9 cellular contexts compared by ENCODE assay signal in the genomic region with DNA sequence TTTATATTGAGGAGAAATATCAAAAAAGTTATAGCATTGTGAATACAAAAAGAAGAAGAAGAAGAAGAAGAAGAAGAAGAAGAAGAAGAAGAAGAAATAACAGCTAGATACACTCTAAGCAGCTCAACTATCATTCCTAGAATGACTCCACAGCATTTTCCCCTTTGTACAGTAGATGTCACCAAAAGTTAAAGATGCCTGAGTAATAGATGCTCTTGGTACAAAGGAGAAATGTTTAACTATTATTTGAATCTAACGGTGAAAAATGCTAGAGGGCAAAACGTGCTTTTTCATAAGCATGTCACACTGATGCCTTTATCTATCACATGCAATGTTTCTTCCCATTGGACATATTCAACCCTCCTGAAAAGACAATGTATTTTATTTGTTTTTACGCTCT.
DNase-seq lines count a peak whose midpoint lies in the region; ATAC-seq and TF ChIP-seq lines count a peak whose summit lies in the region.
"Had no signal": no experiment of that assay in that cellular context is flagged by ENCODE, and none has a peak within 500 bp of the region (broad histone marks: within the 10 kb centered on the region; RNA-seq: fewer than 3 reads in every experiment).

No MANE protein-coding gene starts in this region.

- intact Hi-C loops in sciatic nerve (cut with DNase I): no loop called here

- H3K36me3 ChIP-seq in fibroblast of lung (ENCODE audit: control insufficient read depth, insufficient read depth, low read length): no peaks in the 10 kb centered on the region
- H3K36me3 ChIP-seq in H7 (replicated peaks; ENCODE audit: control insufficient read depth, insufficient read depth, low read length): no peaks in the 10 kb centered on the region
- no peaks in the 10 kb centered on the region for H3K36me3 ChIP-seq in right atrium auricular region
- H3K36me3 ChIP-seq: thoracic aorta had no signal

- H3K4me1 ChIP-seq in fibroblast of lung (ENCODE audit: control insufficient read depth, extremely low read depth, insufficient read depth, low read length) (no peaks in the 10 kb centered on the region), right atrium auricular region (no peaks in the 10 kb centered on the region)

- ATAC-seq in GM19351 (IDR thresholded peaks at IDR 0.05; ENCODE audit: unreplicated experiment) (peak; percentile 54), sciatic nerve (no peak)

- H3K9ac ChIP-seq in fibroblast of lung (ENCODE audit: insufficient read depth, low read length): no peak overlapping the region

- H3K9me3 ChIP-seq in AG04450 (ENCODE audit: control insufficient read depth, insufficient read depth, low read length) (peaks cover 6% of the 10 kb centered on the region; the same call in 1 of the 2 replicates), fibroblast of lung (ENCODE audit: control insufficient read depth, insufficient read depth, low read depth, low read length) (no peaks in the 10 kb centered on the region), right atrium auricular region (no peaks in the 10 kb centered on the region)
- H3K9me3 ChIP-seq: thoracic aorta had no signal

- no peak overlapping the region for H3K4me3 ChIP-seq in AG04450 (ENCODE audit: low read depth, low read length)
- no peak overlapping the region for H3K4me3 ChIP-seq in fibroblast of lung (replicated peaks in 1 of 4; ENCODE audit: control extremely low read depth in 1 of 4, insufficient read depth in 1 of 4, low read depth in 3 of 4, low read length in 4 of 4)
- H3K4me3 ChIP-seq in H7 (ENCODE audit: insufficient read depth, low read depth, low read length): no peak overlapping the region
- H3K4me3 ChIP-seq in right atrium auricular region: no peak overlapping the region
- H3K4me3 ChIP-seq: thoracic aorta had no signal

- DNase-seq in AG04450 (ENCODE audit: low read depth, low spot score): no peak
- peak; percentile 8 for DNase-seq in NCI-H748 treated with DMSO at 0.1 percent for 48 hours (lab: John Stamatoyannopoulos, UW)
- DNase-seq in fibroblast of lung (ENCODE audit: low read depth in 2 of 2): peak in 1 of 2 donors; percentile 74
- DNase-seq in sciatic nerve (ENCODE audit: low spot score): no peak
- DNase-seq in globus pallidus (ENCODE audit: low spot score): no peak
- DNase-seq in H7: no peak
- DNase-seq in right atrium auricular region (ENCODE audit: low spot score): no peak

- no peaks in the 10 kb centered on the region for H4K20me1 ChIP-seq in fibroblast of lung (ENCODE audit: control insufficient read depth, extremely low read depth, insufficient read depth, low read length)

- POLR2A ChIA-PET in AG04450 (lab: Yijun Ruan, JAX): no interaction called here

- no peak overlapping the region for H3K27ac ChIP-seq in AG04450 (ENCODE audit: low read depth, low read length)
- H3K27ac ChIP-seq in fibroblast of lung (ENCODE audit: insufficient read depth, low read length): no peak overlapping the region
- H3K27ac ChIP-seq in right atrium auricular region: no peak overlapping the region
- H3K27ac ChIP-seq: thoracic aorta had no signal

- CTCF ChIA-PET in AG04450 (lab: Charles Lee): interaction anchor here (0.6 to 4.1 kb wide), 39 partner anchors 8 to 425 kb away, joined by 3 to 72 read pairs (median 4); no protein-coding TSS in a partner anchor

- H3K4me2 ChIP-seq in fibroblast of lung (ENCODE audit: extremely low read depth, insufficient read depth, low read length): no peak overlapping the region

- H3K27me3 ChIP-seq in AG04450 (ENCODE audit: control insufficient read depth, insufficient read depth, low read length) (no peaks in the 10 kb centered on the region), fibroblast of lung (ENCODE audit: control insufficient read depth, insufficient read depth, low read length) (no peaks in the 10 kb centered on the region), H7 (ENCODE audit: control insufficient read depth, insufficient read depth, low read length) (no peaks in the 10 kb centered on the region), right atrium auricular region (no peaks in the 10 kb centered on the region)

- H3K79me2 ChIP-seq in fibroblast of lung (ENCODE audit: control insufficient read depth, insufficient read depth, low read length): no peaks in the 10 kb centered on the region

- no peak overlapping the region for H2AFZ ChIP-seq in fibroblast of lung (ENCODE audit: low read length)

- peak; percentile 59 for TF ChIP-seq CTCF in AG04450 (IDR thresholded peaks at IDR 0.05; ENCODE audit: low read depth, low read length)
- peak; percentile 34 to 62 for TF ChIP-seq CTCF in fibroblast of lung (conservative IDR thresholded peaks at IDR 0.05 in 1 of 2, IDR thresholded peaks at IDR 0.05 in 1 of 2; ENCODE audit: low read depth in 1 of 2, low read length in 2 of 2)
- peak in 1 of 2 donors; percentile 27 for TF ChIP-seq CTCF in right atrium auricular region (IDR thresholded peaks at IDR 0.05)
